Comparison of ENCODE assay signal across 3 cellular contexts in the genomic region with DNA sequence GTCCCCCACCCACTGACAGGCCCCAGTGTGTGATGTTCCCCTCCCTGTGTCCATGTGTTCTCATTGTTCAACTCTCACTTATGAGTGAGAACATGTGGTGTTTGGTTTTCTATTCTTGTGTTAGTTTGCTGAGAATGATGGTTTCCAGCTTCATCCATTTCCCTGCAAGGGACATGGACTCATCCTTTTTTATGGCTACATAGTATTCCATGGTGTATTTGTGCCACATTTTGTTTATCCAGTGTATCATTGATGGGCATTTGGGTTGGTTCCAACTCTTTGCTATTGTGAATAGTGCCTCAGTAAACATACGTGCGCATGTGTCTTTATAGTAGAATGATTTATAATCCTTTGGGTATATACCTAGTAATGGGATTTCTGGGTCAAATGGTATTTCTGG.
DNase-seq lines count a peak whose midpoint lies in the region; ATAC-seq, FAIRE-seq and TF ChIP-seq lines count a peak whose summit lies in the region.
"Not testable (repeated sequence)": the region's sequence is repeated elsewhere in the genome, so short reads cannot be mapped to it uniquely, and the experiment has no call there.

No MANE protein-coding gene starts in this region.

- not testable (repeated sequence) for H4K20me1 ChIP-seq in K562 (replicated peaks; ENCODE audit: control insufficient read depth, insufficient read depth, low read length)

- H3K36me3 ChIP-seq in HEK293 (ENCODE audit: control insufficient read depth in 2 of 2, insufficient read depth in 1 of 2, low read length in 2 of 2) = peaks cover 5 to 24% of the 10 kb centered on the region in 2 experiments; a peak in 2 of 3 replicates
- H3K36me3 ChIP-seq in K562 (ENCODE audit: control insufficient read depth, insufficient read depth, low read length) = not testable (repeated sequence)

- not testable (repeated sequence) for H3K9ac ChIP-seq in K562 (ENCODE audit: insufficient read depth in 1 of 2, low read depth in 2 of 2, low read length in 2 of 2)

- peaks cover 7 to 16% of the 10 kb centered on the region in 2 donors for H3K4me1 Mint-ChIP-seq in immature natural killer cell

- not testable (repeated sequence) for TF ChIP-seq CTCF in HEK293 (tag by site-specific recombination; IDR thresholded peaks at IDR 0.05); K562 (IDR thresholded peaks at IDR 0.05 in 2 of 3, conservative IDR thresholded peaks at IDR 0.05 in 1 of 3; ENCODE audit: insufficient read depth in 2 of 3, low read depth in 1 of 3, low read length in 3 of 3)

- not testable (repeated sequence) for H2AFZ ChIP-seq in K562 (ENCODE audit: low read depth, low read length)

- not testable (repeated sequence) for FAIRE-seq in K562 (lab: Jason Lieb, UNC)

- peaks cover 43 to 61% (median 46%) of the 10 kb centered on the region in 3 donors for H3K36me3 Mint-ChIP-seq in immature natural killer cell

- POLR2A ChIA-PET in HEK293 (lab: Yijun Ruan, JAX); K562 (lab: Yijun Ruan, JAX): not testable (repeated sequence)

- H3K27ac ChIP-seq in HEK293 (ENCODE audit: extremely low read depth, low read depth, low read length); K562 (ENCODE audit: extremely low read depth, low read depth, low read length): not testable (repeated sequence)

- intact Hi-C loops in K562 (cut with micrococcal nuclease) = not testable (repeated sequence)

- TF ChIP-seq RAD21 in K562 (CRISPR knock-in tag; conservative IDR thresholded peaks at IDR 0.05 in 1 of 2, IDR thresholded peaks at IDR 0.05 in 1 of 2) = not testable (repeated sequence)

- H3K4me3 ChIP-seq in HEK293 (ENCODE audit: low read depth, low read length); K562: not testable (repeated sequence)

- WGBS in K562 (ENCODE audit: insufficient coverage, low coverage, missing lambda C conversion rate) = 61% methylated on average over 2 of the region's 2 CpGs

- CTCF ChIA-PET in HEK293 (lab: Yijun Ruan, JAX) = interaction anchor here (0.6 kb wide), 1 partner anchor 11 kb away, joined by 3 read pairs; no protein-coding TSS in a partner anchor
- CTCF ChIA-PET in K562 (lab: Yijun Ruan, JAX; ENCODE audit: low intra/inter-chr PET ratio) = not testable (repeated sequence)

- H3K27me3 ChIP-seq in K562 (ENCODE audit: control insufficient read depth in 2 of 2, insufficient read depth in 2 of 2, low read length in 2 of 2) = not testable (repeated sequence)

- not testable (repeated sequence) for H3K4me1 ChIP-seq in HEK293 (ENCODE audit: control insufficient read depth, insufficient read depth, low read length); K562 (replicated peaks in 1 of 2; ENCODE audit: control insufficient read depth in 2 of 2, insufficient read depth in 2 of 2, low read length in 2 of 2)

- not testable (repeated sequence) for BruUV-seq in K562 (replicated peaks; lab: Mats Ljungman, UMichigan)

- not testable (repeated sequence) for H3K9me3 ChIP-seq in HEK293 (ENCODE audit: control insufficient read depth, insufficient read depth, low read depth, low read length); K562 (replicated peaks; ENCODE audit: control insufficient read depth, insufficient read depth, low read depth, low read length)

- DNase-seq in K562 (ENCODE audit: extremely low read depth in 1 of 4, low spot score in 3 of 4); immature natural killer cell: not testable (repeated sequence)

- not testable (repeated sequence) for TF ChIP-seq EP300 in K562 (IDR thresholded peaks at IDR 0.05; ENCODE audit: low read length)

- H3K4me2 ChIP-seq in K562 (ENCODE audit: insufficient read depth, low read length) = not testable (repeated sequence)

- H3K79me2 ChIP-seq in K562 (ENCODE audit: control insufficient read depth, insufficient read depth, low read length) = not testable (repeated sequence)

- H3K27me3 Mint-ChIP-seq in immature natural killer cell (ENCODE audit: low read depth in 3 of 3) = peaks cover 0 to 15% (median 3%) of the 10 kb centered on the region in 3 donors

- H3K27ac Mint-ChIP-seq in immature natural killer cell = peak overlapping the region in 4 of 6 donors; percentile 2 to 57 (median 20)

- H3K9me3 Mint-ChIP-seq in immature natural killer cell = not testable (repeated sequence)

- ATAC-seq in K562 = not testable (repeated sequence)

- TF ChIP-seq POLR2A in K562 (conservative IDR thresholded peaks at IDR 0.05) = not testable (repeated sequence)

- not testable (repeated sequence) for H3K4me3 Mint-ChIP-seq in immature natural killer cell

- not testable (repeated sequence) for H3K9me1 ChIP-seq in K562 (ENCODE audit: control insufficient read depth, insufficient read depth, low read length)

- in situ Hi-C loops in K562 (cut with MboI) = not testable (repeated sequence)

TF ChIP-seq in HEK293, 187 proteins besides CTCF, POLR2A, EP300 and RAD21:
- peak; percentile 81 for TF ChIP-seq ZNF146 (tag by site-specific recombination; IDR thresholded peaks at IDR 0.05)

TF ChIP-seq in K562, 482 proteins besides CTCF, POLR2A, EP300 and RAD21:
- peak; percentile 72 for TF ChIP-seq ZNF146 (CRISPR knock-in tag; IDR thresholded peaks at IDR 0.05; ENCODE audit: unreplicated experiment)
